Comparison of ENCODE assay signal across 17 cellular contexts in the genomic region with DNA sequence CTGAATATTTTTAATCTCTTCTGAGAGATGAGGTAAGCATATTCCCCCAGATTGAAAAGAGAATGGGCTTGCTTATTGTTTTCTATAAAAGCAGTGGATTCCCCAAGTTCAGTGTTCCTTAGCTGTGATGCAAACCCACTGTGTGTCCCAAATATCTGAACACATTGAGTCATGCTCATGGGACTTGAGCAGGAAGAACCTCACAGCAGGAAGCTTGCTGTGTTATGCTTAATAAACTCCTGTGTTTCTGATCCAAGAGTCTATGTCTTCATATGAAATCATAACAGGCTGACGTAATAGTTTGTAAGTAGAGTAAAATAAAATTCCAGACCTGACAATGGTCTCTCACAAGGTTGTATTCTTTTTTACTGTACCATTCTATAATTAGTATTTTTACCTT. TPM values are rescaled to one million over a fixed set of nuclear protein-coding genes. Genes with fewer than 3 reads are reported as not detected.
DNase-seq lines count a peak whose midpoint lies in the region; ATAC-seq and TF ChIP-seq lines count a peak whose summit lies in the region.
"Had no signal": no experiment of that assay in that cellular context is flagged by ENCODE, and none has a peak within 500 bp of the region (broad histone marks: within the 10 kb centered on the region; RNA-seq: fewer than 3 reads in every experiment).

No MANE protein-coding gene starts in this region.

- H3K4me3 Mint-ChIP-seq in Calu3 (ENCODE audit: low read depth, unreplicated experiment) = no peak overlapping the region
- H3K4me3 Mint-ChIP-seq: activated naive CD4-positive, alpha-beta T cell treated with anti-CD3 and anti-CD28 coated beads, Interleukin-2, amount 10 ng/mL, durations not matched to agents 7 days and 5 days; central memory CD8-positive, alpha-beta T cell had no signal

- H3K27me3 Mint-ChIP-seq in Calu3 (ENCODE audit: unreplicated experiment) = no peaks in the 10 kb centered on the region

- H3K36me3 ChIP-seq in kidney epithelial cell (ENCODE audit: control insufficient read depth, insufficient read depth, low read length) = no peaks in the 10 kb centered on the region
- H3K36me3 ChIP-seq in right atrium auricular region = no peaks in the 10 kb centered on the region
- H3K36me3 ChIP-seq: left ventricle myocardium inferior, suprapubic skin had no signal

- no peak overlapping the region for H3K27ac ChIP-seq in right atrium auricular region
- H3K27ac ChIP-seq: left ventricle myocardium inferior, suprapubic skin had no signal

- CTCF ChIA-PET in Calu3 (lab: Charles Lee) = interaction anchor here (0.5 to 2.1 kb wide), 5 partner anchors 25 to 214 kb away, joined by 3 to 15 read pairs (median 6); partner anchors contain the start of gene LOX

- H3K27ac Mint-ChIP-seq in Calu3 (ENCODE audit: unreplicated experiment) = no peak overlapping the region
- H3K27ac Mint-ChIP-seq: activated naive CD4-positive, alpha-beta T cell treated with anti-CD3 and anti-CD28 coated beads, Interleukin-2, amount 10 ng/mL, durations not matched to agents 7 days and 5 days had no signal

- no peaks in the 10 kb centered on the region for H3K36me3 Mint-ChIP-seq in Calu3 (ENCODE audit: insufficient read depth, unreplicated experiment)
- H3K36me3 Mint-ChIP-seq: activated naive CD4-positive, alpha-beta T cell treated with anti-CD3 and anti-CD28 coated beads, Interleukin-2, amount 10 ng/mL, durations not matched to agents 7 days and 5 days had no signal

- no peaks in the 10 kb centered on the region for H3K9me3 Mint-ChIP-seq in Calu3 (ENCODE audit: low read depth, unreplicated experiment)
- H3K9me3 Mint-ChIP-seq: activated naive CD4-positive, alpha-beta T cell treated with anti-CD3 and anti-CD28 coated beads, Interleukin-2, amount 10 ng/mL, durations not matched to agents 7 days and 5 days; central memory CD8-positive, alpha-beta T cell had no signal

- no peaks in the 10 kb centered on the region for H3K9me3 ChIP-seq in right atrium auricular region
- H3K9me3 ChIP-seq: left ventricle myocardium inferior, suprapubic skin had no signal

- H3K4me3 ChIP-seq in kidney epithelial cell (ENCODE audit: low read depth, low read length) (no peak overlapping the region), right atrium auricular region (no peak overlapping the region)
- H3K4me3 ChIP-seq: left ventricle myocardium inferior, suprapubic skin had no signal

- H3K4me1 ChIP-seq in right atrium auricular region = no peaks in the 10 kb centered on the region
- H3K4me1 ChIP-seq: left ventricle myocardium inferior, suprapubic skin had no signal

- peaks cover 25% of the 10 kb centered on the region for H3K4me1 Mint-ChIP-seq in Calu3 (ENCODE audit: low read depth, unreplicated experiment)
- H3K4me1 Mint-ChIP-seq: activated naive CD4-positive, alpha-beta T cell treated with anti-CD3 and anti-CD28 coated beads, Interleukin-2, amount 10 ng/mL, durations not matched to agents 7 days and 5 days; central memory CD8-positive, alpha-beta T cell had no signal

- TF ChIP-seq CTCF in kidney epithelial cell (IDR thresholded peaks at IDR 0.05; ENCODE audit: insufficient read depth, low read length, poor library complexity, severe bottlenecking) (no peak), right atrium auricular region (IDR thresholded peaks at IDR 0.05) (no peak), Calu3 (IDR thresholded peaks at IDR 0.05; ENCODE audit: unreplicated experiment) (no peak)

- in situ Hi-C loops in ACHN (cut with HindIII; ENCODE audit: low pct_ligation_motif_present, low pct_unique_long_range_greater_than_20kb, low sequenced_read_pairs) = no loop called here

- intact Hi-C loops in Calu3 (cut with micrococcal nuclease; ENCODE audit: unreplicated experiment) = no loop called here

- ATAC-seq in HG03108 (IDR thresholded peaks at IDR 0.05; ENCODE audit: unreplicated experiment) = no peak

- BruUV-seq in Calu3 (replicated peaks; lab: Mats Ljungman, UMichigan) = no TSS peak

- DNase-seq in ACHN = peak; percentile 37
- DNase-seq in NCI-H460 (ENCODE audit: extremely low read depth, low read depth) = peak; percentile 43
- DNase-seq in dedifferentiated amniotic fluid mesenchymal stem cell (ENCODE audit: extremely low spot score) = peak; percentile 78
- DNase-seq in kidney epithelial cell (ENCODE audit: low read depth) = peak; percentile 71
- no peak for DNase-seq in right atrium auricular region (ENCODE audit: low spot score)
- no peak for DNase-seq in SKM-1 (lab: John Stamatoyannopoulos, UW; ENCODE audit: unreplicated experiment)
- no peak for DNase-seq in Calu3
- DNase-seq: activated CD4-positive, CD25-positive, alpha-beta regulatory T cell; activated naive CD4-positive, alpha-beta T cell treated with anti-CD3 and anti-CD28 coated beads, Interleukin-2, amount 10 ng/mL, durations not matched to agents 7 days and 5 days; left ventricle myocardium inferior; MV-4-11; NCI-H2081 treated with DMSO at 0.1 percent for 48 hours; RPMI8226 had no signal

- H3K27me3 ChIP-seq in kidney epithelial cell (ENCODE audit: control insufficient read depth, insufficient read depth, low read length) (no peaks in the 10 kb centered on the region), right atrium auricular region (no peaks in the 10 kb centered on the region)
- H3K27me3 ChIP-seq: suprapubic skin had no signal

RNA-seq across cellular contexts. Expression of gene LOX, which starts 24.8 kb away (rescaled TPM):
- 0.29 and 0.30 TPM in 2 replicates for total RNA-seq in NCI-H460 (2014; rRNA removed; shearing (Covaris generic))
- not detected in 2 replicates for polyA plus RNA-seq in NCI-H460 (2014; cell fraction: nucleus; rRNA removed)
- total RNA-seq in kidney epithelial cell = 9.0 and 13.2 TPM in 2 replicates
- total RNA-seq in right atrium auricular region = 10 to 100 TPM; 10.1 to 11.6 TPM
- total RNA-seq in Calu3 (2022) = 3.6 and 8.7 TPM in 2 replicates
- total RNA-seq: T-helper 1 cell treated with Interleukin-12 subunit alpha and Interleukin-12 subunit beta and Interleukin-4 antibody, amounts not matched to agents 30 ng/mL and 1 ng/mL, for 36 hours had no signal

RNA-seq across cellular contexts. Expression of gene ZNF474, which starts 26.5 kb away (rescaled TPM):
- 0.22 TPM in 1 of 2 replicates, not detected in the other for total RNA-seq in NCI-H460 (2014; rRNA removed; shearing (Covaris generic))
- polyA plus RNA-seq in NCI-H460 (2014; cell fraction: nucleus; rRNA removed) = 5.0 TPM in 1 of 2 replicates, not detected in the other
- 0.68 and 1.1 TPM in 2 replicates for total RNA-seq in kidney epithelial cell
- total RNA-seq in right atrium auricular region = not detected
- total RNA-seq in Calu3 (2022) = 0.29 and 0.73 TPM in 2 replicates
- total RNA-seq: left ventricle myocardium inferior had no signal

Comparison
In these comparisons a context has a peak if more than half of its experiments do, and no peak if none do; other contexts are left out.
1. DNase-seq: peak in ACHN (single experiment), NCI-H460 (single experiment), dedifferentiated amniotic fluid mesenchymal stem cell (single experiment) and kidney epithelial cell (single experiment); none in right atrium auricular region (single experiment), SKM-1 (single experiment) and Calu3 (single experiment).